8 cellular contexts compared by ENCODE assay signal in the genomic region with DNA sequence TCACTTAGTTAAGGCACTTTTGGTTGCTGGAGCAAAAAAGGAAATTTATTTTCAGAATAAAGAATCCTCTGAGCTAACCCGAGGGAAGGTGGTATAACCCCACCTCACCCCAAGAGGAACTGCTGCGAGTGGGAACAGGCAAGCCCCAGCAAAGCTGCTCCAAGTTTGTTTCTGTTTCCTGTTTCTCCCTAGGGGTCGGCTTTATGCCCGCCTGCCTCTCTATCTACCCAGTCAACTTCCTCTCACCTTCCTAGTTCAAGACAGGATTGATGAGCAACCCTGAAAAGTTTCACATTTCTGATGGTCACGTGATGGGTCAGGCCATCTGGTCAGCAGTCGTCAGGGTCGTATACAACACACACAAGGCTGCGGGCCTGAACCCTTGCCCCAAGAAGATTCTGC.
DNase-seq lines count a peak whose midpoint lies in the region; ATAC-seq and TF ChIP-seq lines count a peak whose summit lies in the region.

No MANE protein-coding gene starts in this region.

- H3K27ac ChIP-seq in brain microvascular endothelial cell = peak overlapping the region; percentile 60

- peak; percentile 30 for ATAC-seq in GM18867 (IDR thresholded peaks at IDR 0.05; ENCODE audit: unreplicated experiment)
- peak; percentile 27 for ATAC-seq in HG03175 (IDR thresholded peaks at IDR 0.05; ENCODE audit: unreplicated experiment)

- no peaks in the 10 kb centered on the region for H3K27me3 Mint-ChIP-seq in nephron (ENCODE audit: low read depth)

- no peak for TF ChIP-seq CTCF in brain microvascular endothelial cell (IDR thresholded peaks at IDR 0.05; ENCODE audit: low read depth, low read length, missing control alignments)
- TF ChIP-seq CTCF in nephron (IDR thresholded peaks at IDR 0.05; ENCODE audit: unreplicated experiment in 3 of 3) = no peak
- TF ChIP-seq CTCF in foreskin fibroblast (IDR thresholded peaks at IDR 0.05; ENCODE audit: low read depth, low read length) = no peak
- TF ChIP-seq CTCF in GM10266 (IDR thresholded peaks at IDR 0.05; ENCODE audit: control insufficient read depth, insufficient read depth, low read depth, missing control alignments) = no peak

- H3K27me3 ChIP-seq in brain microvascular endothelial cell (replicated peaks) = no peaks in the 10 kb centered on the region

- H3K9me3 Mint-ChIP-seq in nephron = no peaks in the 10 kb centered on the region

- peaks cover 73% of the 10 kb centered on the region for H3K4me1 Mint-ChIP-seq in nephron

- H3K4me3 ChIP-seq in brain microvascular endothelial cell (ENCODE audit: low read depth, low read length) (no peak overlapping the region), foreskin fibroblast (ENCODE audit: low read depth in 1 of 2, low read length in 2 of 2) (peak overlapping the region in 1 of 2 donors; percentile 16)

- DNase-seq in brain microvascular endothelial cell (no peak), foreskin fibroblast (no peak), SW 1271 (lab: John Stamatoyannopoulos, UW) (no peak), GM10266 (ENCODE audit: extremely low spot score) (no peak)
- no peak for DNase-seq in activated CD4-positive, alpha-beta T cell treated with anti-CD3 and anti-CD28 coated beads for 48 hours

- peak overlapping the region in 1 of 3 experiments; percentile 26 for H3K4me3 Mint-ChIP-seq in nephron

- no peaks in the 10 kb centered on the region for H3K36me3 Mint-ChIP-seq in nephron (ENCODE audit: low read depth)

- H3K36me3 ChIP-seq in brain microvascular endothelial cell (replicated peaks) = peaks cover 2% of the 10 kb centered on the region

- peak overlapping the region in 2 of 3 experiments; percentile 36 to 67 for H3K27ac Mint-ChIP-seq in nephron

- in situ Hi-C loops in brain microvascular endothelial cell (cut with HindIII; ENCODE audit: low pct_ligation_motif_present, low sequenced_read_pairs) = no loop called here
